ENCODE assay signal across 9 cellular contexts in the genomic region with DNA sequence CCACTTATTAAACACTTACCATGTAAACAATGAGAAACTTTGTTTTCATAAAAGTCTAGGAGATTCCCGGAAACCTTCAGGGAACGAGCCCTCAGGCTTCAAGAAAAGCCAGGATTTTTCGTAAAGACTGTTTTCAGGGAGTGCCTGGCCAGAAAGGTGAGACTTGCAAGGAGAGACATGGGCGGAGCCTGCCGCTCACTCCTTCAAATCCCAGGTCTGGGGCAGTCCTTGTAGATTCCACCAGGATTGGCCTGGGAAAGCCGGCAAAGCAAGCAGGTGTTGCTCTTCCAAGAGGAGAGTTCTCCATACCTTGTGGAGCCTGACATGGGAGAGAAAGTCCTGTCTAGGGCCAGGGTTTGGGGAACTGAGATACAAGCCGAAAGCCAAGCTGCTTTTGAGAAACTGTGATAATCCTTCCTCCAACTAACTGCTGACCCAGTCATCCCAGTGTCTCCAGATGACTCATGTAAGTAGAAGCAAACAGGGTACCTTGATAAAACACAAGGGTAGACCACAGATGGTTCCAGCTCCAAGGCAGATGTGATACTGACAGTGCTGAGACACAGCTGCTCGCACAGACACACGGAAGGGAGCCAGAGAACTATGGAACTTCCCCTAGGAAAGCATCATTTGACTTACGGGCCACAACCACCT.
DNase-seq lines count a peak whose midpoint lies in the region; ATAC-seq, FAIRE-seq and TF ChIP-seq lines count a peak whose summit lies in the region.
"Had no signal": no experiment of that assay in that cellular context is flagged by ENCODE, and none has a peak within 500 bp of the region (broad histone marks: within the 10 kb centered on the region; RNA-seq: fewer than 3 reads in every experiment).

No MANE protein-coding gene starts in this region.

- H2BK5ac ChIP-seq in H1 (ENCODE audit: low read depth, low read length) = no peak overlapping the region

- H2BK120ac ChIP-seq in H1 (replicated peaks; ENCODE audit: low read depth, low read length) = no peak overlapping the region

- no peaks in the 10 kb centered on the region for H3K27me3 ChIP-seq in H1 (replicated peaks in 1 of 4; ENCODE audit: control insufficient read depth in 3 of 4, extremely low read depth in 1 of 4, insufficient read depth in 3 of 4, low read length in 3 of 4)
- no peaks in the 10 kb centered on the region for H3K27me3 ChIP-seq in upper lobe of right lung

- DNase-seq in AG09309 (ENCODE audit: low read depth) (peak; percentile 16), H1 (ENCODE audit: low read depth in 1 of 2, low spot score in 2 of 2) (no peak), upper lobe of right lung (no peak), Kasumi-1 (lab: John Stamatoyannopoulos, UW) (no peak), HK-2 (ENCODE audit: unreplicated experiment) (no peak)
- DNase-seq: DMS79 treated with DMSO at 0.1 percent for 48 hours had no signal

- H3K79me2 ChIP-seq in H1 (ENCODE audit: control insufficient read depth in 1 of 2, insufficient read depth in 2 of 2, low read length in 2 of 2) = no peaks in the 10 kb centered on the region

- no peak overlapping the region for H2BK15ac ChIP-seq in H1 (ENCODE audit: low read length)

- no peak overlapping the region for H3K4me3 ChIP-seq in AG09309 (ENCODE audit: control insufficient read depth, low read depth, low read length)
- H3K4me3 ChIP-seq in H1 (ENCODE audit: extremely low read depth in 1 of 4, insufficient read depth in 2 of 4, low read depth in 3 of 4, low read length in 4 of 4) = no peak overlapping the region
- H3K4me3 ChIP-seq in upper lobe of right lung = no peak overlapping the region

- intact Hi-C loops in upper lobe of right lung (cut with DNase I) = no loop called here

- no peak overlapping the region for H3K9ac ChIP-seq in H1 (replicated peaks in 1 of 4; ENCODE audit: extremely low read depth in 1 of 4, low read depth in 3 of 4, low read length in 3 of 4)

- POLR2A ChIA-PET in H1 (lab: Charles Lee; ENCODE audit: partially characterized antibody) = no interaction called here

- H4K8ac ChIP-seq in H1 (ENCODE audit: extremely low read depth, insufficient read depth, low read length) = no peak overlapping the region

- H3K9me3 ChIP-seq in H1 (ENCODE audit: insufficient read depth in 2 of 2, low read depth in 1 of 2, low read length in 1 of 2) (no peaks in the 10 kb centered on the region), upper lobe of right lung (no peaks in the 10 kb centered on the region)

- no peaks in the 10 kb centered on the region for H3K4me1 ChIP-seq in H1 (replicated peaks in 1 of 4; ENCODE audit: control insufficient read depth in 3 of 4, insufficient read depth in 4 of 4, low read length in 3 of 4)
- H3K4me1 ChIP-seq in upper lobe of right lung = peaks cover 32% of the 10 kb centered on the region

- ATAC-seq in GM19438 (IDR thresholded peaks at IDR 0.05; ENCODE audit: low read depth, unreplicated experiment) (peak; percentile 63), HG03378 (IDR thresholded peaks at IDR 0.05; ENCODE audit: unreplicated experiment) (peak; percentile 81), upper lobe of right lung (no peak), GM19467 (IDR thresholded peaks at IDR 0.05; ENCODE audit: unreplicated experiment) (no peak)

- no peak overlapping the region for H3K23ac ChIP-seq in H1 (ENCODE audit: insufficient read length)

- no peak for TF ChIP-seq POLR2A in H1 (IDR thresholded peaks at IDR 0.05; ENCODE audit: control extremely low read depth in 1 of 2, low read depth in 2 of 2, low read length in 2 of 2)

- H3K4ac ChIP-seq in H1 (replicated peaks; ENCODE audit: insufficient read length, low read depth, low read length) = no peak overlapping the region

- TF ChIP-seq CTCF in AG09309 (IDR thresholded peaks at IDR 0.05; ENCODE audit: control insufficient read depth, insufficient read depth, low read depth, low read length, missing control alignments) = no peak
- no peak for TF ChIP-seq CTCF in H1 (IDR thresholded peaks at IDR 0.05; ENCODE audit: control extremely low read depth in 1 of 3, insufficient read depth in 1 of 3, low read depth in 1 of 3, low read length in 3 of 3)
- TF ChIP-seq CTCF in upper lobe of right lung (IDR thresholded peaks at IDR 0.05) = no peak

- H3K27ac ChIP-seq in H1 (ENCODE audit: low read depth, low read length) = no peak overlapping the region
- H3K27ac ChIP-seq in upper lobe of right lung = no peak overlapping the region

- H3K56ac ChIP-seq in H1 (replicated peaks; ENCODE audit: insufficient read length, low read depth, low read length) = no peak overlapping the region

- H2BK12ac ChIP-seq in H1 (ENCODE audit: low read depth, low read length) = no peak overlapping the region

- no peaks in the 10 kb centered on the region for H3K23me2 ChIP-seq in H1 (ENCODE audit: low read depth, low read length)

- FAIRE-seq in H1 (lab: Jason Lieb, UNC) = no peak

- peak overlapping the region; percentile 36; the same call in 1 of the 2 replicates for H2AFZ ChIP-seq in H1 (ENCODE audit: low read length)

- TF ChIP-seq EP300 in H1 (IDR thresholded peaks at IDR 0.05; ENCODE audit: borderline replicate concordance in 1 of 2, low read depth in 2 of 2, low read length in 2 of 2) = no peak

- H4K91ac ChIP-seq in H1 (replicated peaks; ENCODE audit: insufficient read length, low read length) = no peak overlapping the region

- TF ChIP-seq RAD21 in H1 (IDR thresholded peaks at IDR 0.05 in 1 of 2, conservative IDR thresholded peaks at IDR 0.05 in 1 of 2; ENCODE audit: low read depth in 2 of 2, low read length in 2 of 2) = no peak

- no peak overlapping the region for H3K18ac ChIP-seq in H1 (ENCODE audit: extremely low read depth, low read length)

- no peak overlapping the region for H4K5ac ChIP-seq in H1 (ENCODE audit: insufficient read length, low read depth, low read length)

- no peaks in the 10 kb centered on the region for H3K79me1 ChIP-seq in H1 (ENCODE audit: low read depth, low read length)

- H3K14ac ChIP-seq in H1 (ENCODE audit: insufficient read length) = no peak overlapping the region

- CTCF ChIA-PET in H1 (lab: Charles Lee; ENCODE audit: partially characterized antibody) = no interaction called here

- H3K36me3 ChIP-seq in H1 (ENCODE audit: control insufficient read depth in 2 of 4, insufficient read depth in 4 of 4, low read length in 3 of 4) = no peaks in the 10 kb centered on the region
- H3K36me3 ChIP-seq in upper lobe of right lung = peaks cover 8% of the 10 kb centered on the region

- 88% methylated on average over 9 of the region's 10 CpGs; no CpG with 5 or more reads in 1 of the 2 experiments for WGBS in H1 (ENCODE audit: extremely low coverage in 1 of 2, insufficient coverage in 1 of 2, insufficient read length in 1 of 2, insufficient replicate concordance in 2 of 2, low coverage in 1 of 2, low lambda C conversion rate in 2 of 2, missing lambda C conversion rate in 1 of 2), 2 experiments

- H4K20me1 ChIP-seq in H1 (replicated peaks in 1 of 2; ENCODE audit: control insufficient read depth in 1 of 2, insufficient read depth in 2 of 2, low read length in 2 of 2) = no peaks in the 10 kb centered on the region

- no peak overlapping the region; the same call in 1 of the 2 replicates for H2BK20ac ChIP-seq in H1 (ENCODE audit: low read length)

- H3K4me2 ChIP-seq in H1 (ENCODE audit: insufficient read depth in 1 of 2, low read depth in 2 of 2, low read length in 2 of 2) = no peak overlapping the region

- no peak overlapping the region for H2AK5ac ChIP-seq in H1 (ENCODE audit: low read depth, low read length)

TF ChIP-seq in H1, 55 proteins besides CTCF, POLR2A, EP300 and RAD21:
- TF ChIP-seq SP1 (IDR thresholded peaks at IDR 0.05; ENCODE audit: low read depth, low read length) = no peak
- TF ChIP-seq TAF1 (IDR thresholded peaks at IDR 0.05; ENCODE audit: low read depth, low read length) = no peak
- TF ChIP-seq, protein P1, sequence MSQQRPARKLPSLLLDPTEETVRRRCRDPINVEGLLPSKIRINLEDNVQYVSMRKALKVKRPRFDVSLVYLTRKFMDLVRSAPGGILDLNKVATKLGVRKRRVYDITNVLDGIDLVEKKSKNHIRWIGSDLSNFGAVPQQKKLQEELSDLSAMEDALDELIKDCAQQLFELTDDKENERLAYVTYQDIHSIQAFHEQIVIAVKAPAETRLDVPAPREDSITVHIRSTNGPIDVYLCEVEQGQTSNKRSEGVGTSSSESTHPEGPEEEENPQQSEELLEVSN (IDR thresholded peaks at IDR 0.05) = 0 out of 2 replicates have a peak, but pooled peaks have one; percentile 30
- no peak for TF ChIP-seq SRF (IDR thresholded peaks at IDR 0.05; ENCODE audit: low read depth, low read length)
TF ChIP-seq in H1: peak in this region for 1.

Comparison
In these comparisons a context has a peak if more than half of its experiments do, and no peak if none do; other contexts are left out.
1. ATAC-seq: peak in GM19438 (single experiment) and HG03378 (single experiment); none in upper lobe of right lung (single experiment) and GM19467 (single experiment).